Comparison of ENCODE assay signal across 8 cellular contexts in the genomic region with DNA sequence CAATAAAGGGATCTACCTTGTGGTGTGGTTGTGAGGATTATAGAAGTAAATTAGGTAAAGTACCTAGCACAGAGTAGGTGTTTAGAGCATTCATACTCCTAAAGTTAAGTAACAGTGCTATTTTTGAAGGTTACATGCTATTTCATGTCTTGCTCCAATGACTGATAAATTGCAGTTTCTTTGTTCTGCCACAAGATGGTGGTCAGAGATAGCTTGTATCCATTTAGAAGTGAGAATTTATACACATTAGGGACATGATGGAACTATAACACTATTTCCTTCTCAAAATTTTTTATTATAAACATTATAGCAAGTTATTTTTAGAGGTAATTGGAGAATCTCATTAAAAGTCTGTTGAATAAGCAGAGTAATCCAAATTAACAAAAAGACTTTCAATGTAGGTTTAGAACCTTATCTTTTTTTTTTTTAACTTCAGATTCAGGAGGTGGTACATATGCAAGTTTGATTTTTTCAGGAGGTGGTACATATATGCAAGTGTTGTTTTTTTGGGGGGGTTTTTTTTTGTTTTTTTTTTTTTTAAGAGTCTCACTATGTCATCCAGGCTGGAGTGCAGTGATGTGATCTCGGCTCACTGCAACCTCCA. TPM values are rescaled to one million over a fixed set of nuclear protein-coding genes. Genes with fewer than 3 reads are reported as not detected.
DNase-seq lines count a peak whose midpoint lies in the region; ATAC-seq, FAIRE-seq and TF ChIP-seq lines count a peak whose summit lies in the region.

No MANE protein-coding gene starts in this region.

- H3K79me2 ChIP-seq in GM12878 (ENCODE audit: control insufficient read depth, insufficient read depth, low read length): peaks cover 13% of the 10 kb centered on the region

- TF ChIP-seq RAD21 in GM12878 (IDR thresholded peaks at IDR 0.05; ENCODE audit: insufficient read depth, low read depth, low read length): peak; percentile 79

- POLR2A ChIA-PET in Caco-2 (lab: Charles Lee) (no interaction called here), GM12878 (lab: Charles Lee) (interaction anchor here (0.6 kb wide), 1 partner anchor 440 kb away, joined by 3 read pairs; no protein-coding TSS in a partner anchor)

- H3K27me3 Mint-ChIP-seq in Caco-2 (ENCODE audit: insufficient read depth, unreplicated experiment): no peaks in the 10 kb centered on the region

- H3K36me3 Mint-ChIP-seq in Caco-2 (ENCODE audit: insufficient read depth, unreplicated experiment): peaks cover 33% of the 10 kb centered on the region

- peak in 1 of 2 experiments; percentile 32 for DNase-seq in Caco-2
- DNase-seq in NCI-H1694 (lab: John Stamatoyannopoulos, UW): peak; percentile 9
- DNase-seq in GM12878 (ENCODE audit: low read depth, low spot score): no peak
- peak; percentile 55 for DNase-seq in kidney tubule cell (ENCODE audit: low spot score)
- DNase-seq in uterus: no peak
- DNase-seq in activated CD4-positive, CD25-positive, alpha-beta regulatory T cell (lab: John Stamatoyannopoulos, UW): no peak

- intact Hi-C loops in Caco-2 (cut with micrococcal nuclease; ENCODE audit: unreplicated experiment): loop anchor here (1.0 to 10.0 kb wide), 4 partner anchors 138 to 610 kb away; no protein-coding TSS in a partner anchor
- intact Hi-C loops in GM12878 (cut with micrococcal nuclease; ENCODE audit: unreplicated experiment): loop anchor here (1.0 kb wide), 1 partner anchor 367 kb away; no protein-coding TSS in a partner anchor
- intact Hi-C loops in uterus (cut with DNase I; ENCODE audit: low total_unique reads): loop anchor here (5.0 kb wide), 1 partner anchor 912 kb away; no protein-coding TSS in a partner anchor

- TF ChIP-seq EP300 in GM12878 (IDR thresholded peaks at IDR 0.05; ENCODE audit: borderline replicate concordance in 1 of 2, control insufficient read depth in 1 of 2, low read depth in 2 of 2, low read length in 2 of 2): no peak

- H3K27ac ChIP-seq in GM12878 (ENCODE audit: control insufficient read depth, insufficient read depth): no peak overlapping the region
- H3K27ac ChIP-seq in uterus: no peak overlapping the region

- H3K36me3 ChIP-seq in Caco-2 (ENCODE audit: control insufficient read depth, insufficient read depth, low read length): no peaks in the 10 kb centered on the region; the same call in 1 of the 2 replicates
- H3K36me3 ChIP-seq in GM12878 (ENCODE audit: control insufficient read depth in 2 of 2, insufficient read depth in 2 of 2, low read length in 1 of 2): peaks cover 0 to 16% of the 10 kb centered on the region in 2 experiments; a peak in 3 of 4 replicates
- H3K36me3 ChIP-seq in uterus: no peaks in the 10 kb centered on the region

- no peaks in the 10 kb centered on the region for H3K9me3 Mint-ChIP-seq in Caco-2 (ENCODE audit: unreplicated experiment)

- SMC1A ChIA-PET in GM12878 (lab: Charles Lee; ENCODE audit: uncharacterized antibody, unreplicated experiment): interaction anchor here (1.0 to 1.2 kb wide), 2 partner anchors 79 to 367 kb away, joined by 5 read pairs; no protein-coding TSS in a partner anchor

- peak; percentile 62 for ATAC-seq in GM18858 (IDR thresholded peaks at IDR 0.05; ENCODE audit: unreplicated experiment)
- peak; percentile 84 for ATAC-seq in GM12878
- no peak for ATAC-seq in HG03097 (IDR thresholded peaks at IDR 0.05; ENCODE audit: low FRiP score, unreplicated experiment)

- RAD21 ChIA-PET in GM12878 (lab: Charles Lee; ENCODE audit: unreplicated experiment): no interaction called here

- in situ Hi-C loops in GM12878 (cut with MboI): loop anchor here (25.0 kb wide), 1 partner anchor 1862 kb away; no protein-coding TSS in a partner anchor

- TF ChIP-seq POLR2A in GM12878 (IDR thresholded peaks at IDR 0.05; ENCODE audit: low read depth, low read length): no peak
- TF ChIP-seq POLR2A in uterus (IDR thresholded peaks at IDR 0.05): no peak

- no peaks in the 10 kb centered on the region for H3K27me3 ChIP-seq in Caco-2 (replicated peaks; ENCODE audit: control insufficient read depth, insufficient read depth, low read length)
- H3K27me3 ChIP-seq in GM12878 (replicated peaks in 1 of 2; ENCODE audit: control insufficient read depth in 2 of 2, insufficient read depth in 2 of 2, low read length in 1 of 2): no peaks in the 10 kb centered on the region
- H3K27me3 ChIP-seq in uterus: no peaks in the 10 kb centered on the region

- H3K4me2 ChIP-seq in GM12878 (ENCODE audit: control insufficient read depth, insufficient read depth): no peak overlapping the region

- FAIRE-seq in GM12878 (lab: Jason Lieb, UNC): peak; percentile 78

- H3K4me3 Mint-ChIP-seq in Caco-2 (ENCODE audit: unreplicated experiment): no peak overlapping the region

- BruUV-seq in Caco-2 (replicated peaks; lab: Mats Ljungman, UMichigan): no TSS peak
- BruUV-seq in GM12878 (replicated peaks; lab: Mats Ljungman, UMichigan): no TSS peak

- H3K27ac Mint-ChIP-seq in Caco-2 (ENCODE audit: unreplicated experiment): no peak overlapping the region

- no peak overlapping the region for H2AFZ ChIP-seq in GM12878 (ENCODE audit: control insufficient read depth, low read depth, low read length)

- H3K4me3 ChIP-seq in Caco-2 (ENCODE audit: low read depth, low read length) (no peak overlapping the region), GM12878 (no peak overlapping the region), uterus (no peak overlapping the region)

- WGBS in GM12878 (ENCODE audit: insufficient coverage, insufficient replicate concordance, low lambda C conversion rate, missing lambda C conversion rate): 100% methylated on average over 1 of the region's 1 CpG

- H3K4me1 ChIP-seq in Caco-2: no peaks in the 10 kb centered on the region
- H3K4me1 ChIP-seq in GM12878 (ENCODE audit: control insufficient read depth, insufficient read depth, low read length): no peaks in the 10 kb centered on the region
- no peaks in the 10 kb centered on the region for H3K4me1 ChIP-seq in uterus

- H3K4me1 Mint-ChIP-seq in Caco-2 (ENCODE audit: low read depth, unreplicated experiment): no peaks in the 10 kb centered on the region

- TF ChIP-seq CTCF in Caco-2 (IDR thresholded peaks at IDR 0.05; ENCODE audit: insufficient read depth in 1 of 2, low read depth in 1 of 2, low read length in 1 of 2, severe bottlenecking in 1 of 2, unreplicated experiment in 1 of 2) (peak; percentile 40 to 54), GM12878 (IDR thresholded peaks at IDR 0.05 in 2 of 3, conservative IDR thresholded peaks at IDR 0.05 in 1 of 3; ENCODE audit: control insufficient read depth in 2 of 3, extremely low read depth in 1 of 3, insufficient read depth in 1 of 3, low read depth in 3 of 3, low read length in 3 of 3) (peak; percentile 48 to 79 (median 53); a peak in 5 of 6 replicates), uterus (IDR thresholded peaks at IDR 0.05) (peak; percentile 44 to 75 (median 62))

- H3K9me3 ChIP-seq in Caco-2 (no peaks in the 10 kb centered on the region), GM12878 (replicated peaks; ENCODE audit: control insufficient read depth, insufficient read depth, low read length) (no peaks in the 10 kb centered on the region), uterus (no peaks in the 10 kb centered on the region)

- no peak overlapping the region for H3K9ac ChIP-seq in GM12878 (ENCODE audit: control insufficient read depth, insufficient read depth, low read length)

- CTCF ChIA-PET in Caco-2 (lab: Charles Lee): interaction anchor here (0.6 to 1.0 kb wide), 3 partner anchors 30 to 367 kb away, joined by 3 to 4 read pairs (median 4); no protein-coding TSS in a partner anchor
- CTCF ChIA-PET in GM12878 (lab: Yijun Ruan, JAX): interaction anchor here (0.8 to 1.8 kb wide), 5 partner anchors 9 to 876 kb away, joined by 3 to 6 read pairs (median 3); no protein-coding TSS in a partner anchor

- H4K20me1 ChIP-seq in GM12878 (ENCODE audit: control insufficient read depth, insufficient read depth): no peaks in the 10 kb centered on the region

TF ChIP-seq in GM12878, 131 proteins besides CTCF, POLR2A, EP300 and RAD21 (continues in another document):
- TF ChIP-seq SMC3 (IDR thresholded peaks at IDR 0.05; ENCODE audit: borderline replicate concordance, low read length): peak; percentile 42; the same call in 1 of the 2 replicates

RNA-seq across cellular contexts. Expression of gene MTREX, which starts 17.1 kb away (rescaled TPM):
- total RNA-seq in Caco-2 (2022) (83.7 and 95.2 TPM in 2 replicates), GM12878 (2014; rRNA removed) (43.0 and 75.1 TPM in 2 replicates), GM12878 (2014; rRNA removed; fragmentation: Illumina TruSeq; extraction: Trizol) (102 TPM in 2 replicates), GM12878 (2021) (66.2 and 74.0 TPM in 2 replicates), uterus (100 to 1,000 TPM in 1 of 4 donors, 10 to 100 TPM in 3; 30.0 to 138 (median 59.2) TPM)
- total RNA-seq in GM12878 (2013; cell fraction: nucleolus; rRNA removed): 180 and 188 TPM in 2 replicates
- 17.7 TPM for polyA plus RNA-seq in GM12878 (2011; ENCODE audit: low read depth)
- polyA plus RNA-seq in GM12878 (2011; rRNA removed) (62.9 and 139 TPM in 2 replicates), GM12878 (2014; fragmentation: Illumina TruSeq; extraction: Trizol) (67.9 and 68.9 TPM in 2 replicates), GM12878 (2014; fragmentation: Nextera tagmentation; extraction: Ambion mirVana) (10 to 100 TPM; 20.1 to 26.1 TPM), GM12878 (2014; rRNA removed) (38.8 and 51.3 TPM in 2 replicates), GM12878 (2016; fragmentation: Nextera tagmentation; extraction: Ambion mirVana) (10 to 100 TPM; 38.7 to 46.6 TPM)
- 13.6 and 14.2 TPM in 2 replicates for polyA plus RNA-seq in GM12878 (2011; cell fraction: cytosol; rRNA removed)
- 29.1 and 52.2 TPM in 2 replicates for polyA plus RNA-seq in GM12878 (2011; cell fraction: nucleus; rRNA removed)
- 22.9 and 34.2 TPM in 2 replicates for polyA plus RNA-seq in GM12878 (2012)
- polyA minus RNA-seq in GM12878 (2011; rRNA and poly(A)+ RNA removed): 35.3 and 66.1 TPM in 2 replicates
- 28.3 and 39.7 TPM in 2 replicates for polyA minus RNA-seq in GM12878 (2011; cell fraction: cytosol; rRNA and poly(A)+ RNA removed)
- polyA minus RNA-seq in GM12878 (2011; cell fraction: nucleus; rRNA and poly(A)+ RNA removed): 35.5 and 61.2 TPM in 2 replicates

RNA-seq across cellular contexts. Expression of gene DHX29, which starts 17.4 kb away (rescaled TPM):
- total RNA-seq in Caco-2 (2022) (27.6 and 31.6 TPM in 2 replicates), GM12878 (2014; rRNA removed) (16.7 and 20.1 TPM in 2 replicates), GM12878 (2014; rRNA removed; fragmentation: Illumina TruSeq; extraction: Trizol) (23.1 and 25.9 TPM in 2 replicates), GM12878 (2021) (17.0 and 17.7 TPM in 2 replicates), uterus (10 to 100 TPM; 22.0 to 44.4 (median 27.0) TPM)
- total RNA-seq in GM12878 (2013; cell fraction: nucleolus; rRNA removed): 21.9 and 26.8 TPM in 2 replicates
- 4.9 TPM for polyA plus RNA-seq in GM12878 (2011; ENCODE audit: low read depth)
- polyA plus RNA-seq in GM12878 (2011; rRNA removed) (5.3 and 7.9 TPM in 2 replicates), GM12878 (2014; fragmentation: Illumina TruSeq; extraction: Trizol) (23.2 and 27.3 TPM in 2 replicates), GM12878 (2014; fragmentation: Nextera tagmentation; extraction: Ambion mirVana) (1 to 10 TPM; 5.8 to 9.5 TPM), GM12878 (2014; rRNA removed) (9.6 and 10.6 TPM in 2 replicates), GM12878 (2016; fragmentation: Nextera tagmentation; extraction: Ambion mirVana) (10 to 100 TPM; 39.6 to 49.1 TPM)
- polyA plus RNA-seq in GM12878 (2011; cell fraction: cytosol; rRNA removed): 2.5 and 3.2 TPM in 2 replicates
- polyA plus RNA-seq in GM12878 (2011; cell fraction: nucleus; rRNA removed): 3.8 and 6.2 TPM in 2 replicates
- 7.5 and 7.6 TPM in 2 replicates for polyA plus RNA-seq in GM12878 (2012)
- 3.6 and 4.3 TPM in 2 replicates for polyA minus RNA-seq in GM12878 (2011; rRNA and poly(A)+ RNA removed)
- polyA minus RNA-seq in GM12878 (2011; cell fraction: cytosol; rRNA and poly(A)+ RNA removed): 3.3 and 3.9 TPM in 2 replicates
- polyA minus RNA-seq in GM12878 (2011; cell fraction: nucleus; rRNA and poly(A)+ RNA removed): 2.9 and 4.3 TPM in 2 replicates

Comparison
In these comparisons a context has a peak if more than half of its experiments do, and no peak if none do; other contexts are left out.
1. DNase-seq: peak in NCI-H1694 (single experiment) and kidney tubule cell (single experiment); none in GM12878 (single experiment), uterus (0 of 2) and activated CD4-positive, CD25-positive, alpha-beta regulatory T cell (0 of 4).
2. Peak in every context shown above with its lines, with median percentiles within 50 percentile points of each other: CTCF ChIP-seq.